Comparison of ENCODE assay signal across 8 cellular contexts in genomic region chr17:70767102-70767701, GRCh38.
DNase-seq lines count a peak whose midpoint lies in the region; TF ChIP-seq lines count a peak whose summit lies in the region.

No MANE protein-coding gene starts in this region.

- peak; percentile 77 to 92 (median 83) for TF ChIP-seq CTCF in nephron (IDR thresholded peaks at IDR 0.05; ENCODE audit: unreplicated experiment in 3 of 3)

- no peaks in the 10 kb centered on the region for H3K9me3 Mint-ChIP-seq in nephron

- no peak overlapping the region for H3K27ac Mint-ChIP-seq in nephron

- no peaks in the 10 kb centered on the region for H3K27me3 ChIP-seq in MG63

- H3K4me3 ChIP-seq in MG63: no peak overlapping the region

- H3K4me3 Mint-ChIP-seq in nephron: no peak overlapping the region

- H3K9me3 ChIP-seq in MG63: no peaks in the 10 kb centered on the region

- H3K4me1 Mint-ChIP-seq in nephron: no peaks in the 10 kb centered on the region

- no peaks in the 10 kb centered on the region for H3K36me3 Mint-ChIP-seq in nephron (ENCODE audit: low read depth)

- peaks cover 12% of the 10 kb centered on the region for H3K27me3 Mint-ChIP-seq in nephron (ENCODE audit: low read depth)

- DNase-seq in NOMO-1 treated with DMSO at 0.1 percent for 48 hours (lab: John Stamatoyannopoulos, UW; ENCODE audit: unreplicated experiment): peak; percentile 26
- no peak for DNase-seq in NOMO-1 treated with dmso at 0.1 percent for 144 hours (lab: John Stamatoyannopoulos, UW; ENCODE audit: unreplicated experiment)
- peak; percentile 4 for DNase-seq in NCI-H2171 (lab: John Stamatoyannopoulos, UW)
- peak; percentile 7 for DNase-seq in cerebellum (ENCODE audit: low spot score)
- DNase-seq in GOT3 (lab: John Stamatoyannopoulos, UW): no peak
- DNase-seq in MG63: no peak
- no peak for DNase-seq in OCI-M2 (lab: John Stamatoyannopoulos, UW; ENCODE audit: unreplicated experiment)

- no peaks in the 10 kb centered on the region for H3K36me3 ChIP-seq in MG63

Comparison
In these comparisons a context has a peak if more than half of its experiments do, and no peak if none do; other contexts are left out.
1. DNase-seq: peak in NOMO-1 treated with DMSO at 0.1 percent for 48 hours (single experiment), NCI-H2171 (single experiment) and cerebellum (single experiment); none in NOMO-1 treated with dmso at 0.1 percent for 144 hours (single experiment), GOT3 (single experiment), MG63 (single experiment) and OCI-M2 (single experiment).